In genomic region chr5:149438281-149438680, GRCh38 we compare ENCODE assay signal across 18 cellular contexts. TPM values are rescaled to one million over a fixed set of nuclear protein-coding genes. Genes with fewer than 3 reads are reported as not detected.
"Had no signal": no experiment of that assay in that cellular context is flagged by ENCODE, and none has a peak within 500 bp of the region (broad histone marks: within the 10 kb centered on the region; RNA-seq: fewer than 3 reads in every experiment).

No MANE protein-coding gene starts in this region.

- ATAC-seq: activated CD8-positive, alpha-beta memory T cell treated with anti-CD3 and anti-CD28 coated beads, Interleukin-2, amount 10 ng/mL, durations not matched to agents 7 days and 5 days; left lung; pancreas had no signal

- H3K36me3 Mint-ChIP-seq: activated CD8-positive, alpha-beta memory T cell treated with anti-CD3 and anti-CD28 coated beads, Interleukin-2, amount 10 ng/mL, durations not matched to agents 7 days and 5 days; activated naive CD8-positive, alpha-beta T cell treated with anti-CD3 and anti-CD28 coated beads for 36 hours had no signal

- H3K27ac ChIP-seq: left lung, pancreas, thyroid gland had no signal

- H3K4me1 ChIP-seq: pancreas had no signal

- H3K9me3 ChIP-seq: pancreas, stomach, thyroid gland had no signal

- H3K4me3 Mint-ChIP-seq: activated CD8-positive, alpha-beta memory T cell treated with anti-CD3 and anti-CD28 coated beads, Interleukin-2, amount 10 ng/mL, durations not matched to agents 7 days and 5 days; activated naive CD8-positive, alpha-beta T cell treated with anti-CD3 and anti-CD28 coated beads for 36 hours; activated T-cell treated with anti-CD3 and anti-CD28 coated beads, Interleukin-2, amount 50 U/mL, for 24 hours; endodermal cell had no signal

- H3K4me3 ChIP-seq: left lung, pancreas, stomach, thyroid gland had no signal

- DNase-seq: activated CD4-positive, alpha-beta T cell treated with anti-CD3 and anti-CD28 coated beads for 1 hour; activated CD4-positive, alpha-beta T cell treated with anti-CD3 and anti-CD28 coated beads, Interleukin-2, amount 50 U/mL, for 48 hours; activated CD8-positive, alpha-beta memory T cell treated with anti-CD3 and anti-CD28 coated beads, Interleukin-2, amount 10 ng/mL, durations not matched to agents 7 days and 5 days; activated gamma-delta T cell; activated naive CD8-positive, alpha-beta T cell treated with anti-CD3 and anti-CD28 coated beads for 36 hours; activated T-cell treated with anti-CD3 and anti-CD28 coated beads, Interleukin-2, amount 50 U/mL, for 24 hours; endodermal cell; left lung; pancreas; retina; small intestine; stomach; thyroid gland had no signal

- H3K27me3 Mint-ChIP-seq: activated naive CD8-positive, alpha-beta T cell treated with anti-CD3 and anti-CD28 coated beads for 36 hours; activated T-cell treated with anti-CD3 and anti-CD28 coated beads, Interleukin-2, amount 50 U/mL, for 24 hours had no signal

- H3K27me3 ChIP-seq: left lung, pancreas, stomach, thyroid gland had no signal

- H3K9me3 Mint-ChIP-seq: activated naive CD8-positive, alpha-beta T cell treated with anti-CD3 and anti-CD28 coated beads for 36 hours; activated T-cell treated with anti-CD3 and anti-CD28 coated beads, Interleukin-2, amount 50 U/mL, for 24 hours; endodermal cell had no signal

- H3K36me3 ChIP-seq: left lung, pancreas, stomach, thyroid gland had no signal

RNA-seq across cellular contexts. Expression of gene IL17B, which starts 59.2 kb away (rescaled TPM):
- total RNA-seq: activated CD8-positive, alpha-beta memory T cell treated with anti-CD3 and anti-CD28 coated beads, Interleukin-2, amount 10 ng/mL, durations not matched to agents 7 days and 5 days; activated naive CD8-positive, alpha-beta T cell treated with anti-CD3 and anti-CD28 coated beads for 36 hours; cerebellum; dermis microvascular lymphatic vessel endothelial cell; endodermal cell; fibroblast of villous mesenchyme; mesenteric fat pad; pancreas had no signal
- polyA plus RNA-seq: neural cell, pancreas had no signal
